1 cellular context compared by ENCODE assay signal in genomic region chr11:71448257-71449161, GRCh38.
A peak's percentile ranks its signal among the peaks of the same experiment; 100 is the strongest.
TF ChIP-seq lines count a peak whose summit lies in the region.

DHCR7 (minus strand) TSS chr11:71448393; CDS start chr11:71444952, 3,441 bp downstream.

TF ChIP-seq in K562, 482 proteins besides CTCF, POLR2A, EP300 and RAD21 (continued from another document and continues in another):
- peak; percentile 34 for TF ChIP-seq TAF1 (IDR thresholded peaks at IDR 0.05; ENCODE audit: control insufficient read depth, extremely low read depth, insufficient read depth, low read length, severe bottlenecking)
- TF ChIP-seq MTA3 (IDR thresholded peaks at IDR 0.05; ENCODE audit: borderline replicate concordance), result peak; percentile 61; the same call in 1 of the 2 replicates
- 0 out of 2 replicates have a peak, but pooled peaks have one; percentile 34 for TF ChIP-seq NR2C2 (CRISPR knock-in tag; IDR thresholded peaks at IDR 0.05)
- TF ChIP-seq NR2C2 (tag; IDR thresholded peaks at IDR 0.05), result peak; percentile 28; the same call in 1 of the 2 replicates
- TF ChIP-seq CCAR2 (IDR thresholded peaks at IDR 0.05; ENCODE audit: low read depth, low read length), result no peak
- TF ChIP-seq ZSCAN29 (IDR thresholded peaks at IDR 0.05), result no peak
- TF ChIP-seq ZBTB11 (CRISPR knock-in tag; IDR thresholded peaks at IDR 0.05), result no peak
- TF ChIP-seq HNRNPLL (IDR thresholded peaks at IDR 0.05; ENCODE audit: low read depth, low read length, poor library complexity, severe bottlenecking), result peak; percentile 56
- TF ChIP-seq THAP7 (CRISPR knock-in tag; IDR thresholded peaks at IDR 0.05), result no peak
- TF ChIP-seq PRDM10 (IDR thresholded peaks at IDR 0.05; ENCODE audit: partially characterized antibody), result no peak
- TF ChIP-seq RBM34 (IDR thresholded peaks at IDR 0.05; ENCODE audit: borderline replicate concordance, insufficient read depth, low read length), result peak; percentile 79; the same call in 1 of the 2 replicates
- TF ChIP-seq FOXP1 (CRISPR knock-in tag; IDR thresholded peaks at IDR 0.05), result no peak
- TF ChIP-seq NONO (IDR thresholded peaks at IDR 0.05; ENCODE audit: low read depth in 2 of 2, low read length in 1 of 2), result no peak
- no peak for TF ChIP-seq PYGO2 (tag; IDR thresholded peaks at IDR 0.05)
- TF ChIP-seq BMI1 (IDR thresholded peaks at IDR 0.05; ENCODE audit: low read length), result no peak
- 0 out of 2 replicates have a peak, but pooled peaks have one; percentile 51 for TF ChIP-seq E2F1 (CRISPR knock-in tag; IDR thresholded peaks at IDR 0.05)
- TF ChIP-seq ZNF124 (CRISPR knock-in tag; IDR thresholded peaks at IDR 0.05), result no peak
- TF ChIP-seq ZFP30 (CRISPR knock-in tag; IDR thresholded peaks at IDR 0.05; ENCODE audit: borderline replicate concordance), result no peak
- no peak for TF ChIP-seq ZNF518B (CRISPR knock-in tag; IDR thresholded peaks at IDR 0.05)
- TF ChIP-seq NFRKB (IDR thresholded peaks at IDR 0.05; ENCODE audit: low read depth), result no peak
- TF ChIP-seq RBFOX2 (IDR thresholded peaks at IDR 0.05; ENCODE audit: low read depth, low read length), result peak; percentile 78
- TF ChIP-seq RB1 (IDR thresholded peaks at IDR 0.05; ENCODE audit: low read depth), result peak; percentile 51; the same call in 1 of the 2 replicates
- TF ChIP-seq SMARCA5 (IDR thresholded peaks at IDR 0.05), result no peak
- TF ChIP-seq SP2 (IDR thresholded peaks at IDR 0.05; ENCODE audit: extremely low read depth, low read depth, low read length, poor library complexity, severe bottlenecking), result peak; percentile 79
- no peak for TF ChIP-seq CREB3 (tag; conservative IDR thresholded peaks at IDR 0.05; ENCODE audit: low read depth)
- TF ChIP-seq USF2 (CRISPR knock-in tag; IDR thresholded peaks at IDR 0.05), result peak; percentile 86
- no peak for TF ChIP-seq BRD4 (IDR thresholded peaks at IDR 0.05)
- no peak for TF ChIP-seq FOXA3 (CRISPR knock-in tag; conservative IDR thresholded peaks at IDR 0.05 in 1 of 2, IDR thresholded peaks at IDR 0.05 in 1 of 2)
- no peak for TF ChIP-seq ZNF253 (CRISPR knock-in tag; conservative IDR thresholded peaks at IDR 0.05)
- TF ChIP-seq NCOA6 (IDR thresholded peaks at IDR 0.05), result no peak
- TF ChIP-seq TARDBP (IDR thresholded peaks at IDR 0.05), result no peak
- no peak for TF ChIP-seq TCF7 (IDR thresholded peaks at IDR 0.05; ENCODE audit: borderline replicate concordance)
- no peak for TF ChIP-seq FOXA1 (IDR thresholded peaks at IDR 0.05; ENCODE audit: borderline replicate concordance)
- peak; percentile 93; the same call in 1 of the 2 replicates for TF ChIP-seq MBD2 (IDR thresholded peaks at IDR 0.05; ENCODE audit: borderline replicate concordance, low read depth)
- no peak for TF ChIP-seq MTF1 (CRISPR knock-in tag; IDR thresholded peaks at IDR 0.05; ENCODE audit: borderline replicate concordance)
- TF ChIP-seq ZNF280A (IDR thresholded peaks at IDR 0.05; ENCODE audit: low read depth, partially characterized antibody), result no peak
- peak; percentile 44 for TF ChIP-seq HMGN3 (IDR thresholded peaks at IDR 0.05; ENCODE audit: borderline replicate concordance, extremely low read depth, insufficient read length, low read depth, low read length)
- TF ChIP-seq ZMIZ1 (IDR thresholded peaks at IDR 0.05; ENCODE audit: low read depth in 2 of 2, low read length in 2 of 2), result no peak
